Comparison of ENCODE assay signal across 17 cellular contexts in the genomic region with DNA sequence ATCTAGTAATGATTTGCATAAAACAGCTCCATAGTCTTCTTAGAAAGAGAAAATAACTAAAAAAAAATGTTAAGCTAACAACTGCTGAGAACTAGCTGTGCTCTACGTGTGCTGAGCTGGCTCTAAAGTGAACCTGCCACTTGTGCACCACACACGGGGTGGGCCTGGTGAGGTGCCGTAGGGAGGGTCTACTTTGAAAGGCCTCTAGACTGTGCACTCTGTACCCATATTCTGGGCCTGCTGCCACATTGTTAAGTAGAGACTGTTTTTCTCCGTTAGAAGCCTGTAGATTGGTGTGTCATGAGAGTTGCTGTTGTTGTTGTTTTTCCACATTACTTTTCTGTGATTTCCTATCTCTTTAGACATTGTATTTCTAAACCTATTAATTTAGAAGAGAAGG.
"Had no signal": no experiment of that assay in that cellular context is flagged by ENCODE, and none has a peak within 500 bp of the region (broad histone marks: within the 10 kb centered on the region; RNA-seq: fewer than 3 reads in every experiment).

No MANE protein-coding gene starts in this region.

- H3K4me1 ChIP-seq: SJCRH30 had no signal

- DNase-seq: activated CD4-positive, alpha-beta T cell treated with anti-CD3 and anti-CD28 coated beads, Interleukin-2, amount 50 U/mL, for 1 hour; activated CD4-positive, CD25-positive, alpha-beta regulatory T cell; activated CD8-positive, alpha-beta memory T cell treated with anti-CD3 and anti-CD28 coated beads, Interleukin-2, amount 50 U/mL, for 4 hours; activated CD8-positive, alpha-beta T cell treated with anti-CD3 and anti-CD28 coated beads for 36 hours; activated effector memory CD4-positive, alpha-beta T cell treated with Interleukin-2 at 50 U/mL for 16 hours; activated naive CD4-positive, alpha-beta T cell; Kasumi-1; KBM-7; NCI-H1930; NCI-H2171; NCI-H226; NCI-H526; NCI-H82; SJCRH30; SK-N-SH; T-helper 1 cell had no signal

- H3K4me3 ChIP-seq: SJCRH30 had no signal

- H3K27me3 ChIP-seq: SJCRH30 had no signal

- H3K36me3 ChIP-seq: SJCRH30 had no signal

- H3K9me3 ChIP-seq: SJCRH30, SK-N-SH had no signal

- H3K27ac ChIP-seq: SJCRH30, VCaP had no signal

- ATAC-seq: activated CD8-positive, alpha-beta T cell treated with anti-CD3 and anti-CD28 coated beads for 36 hours had no signal
